Comparison of ENCODE assay signal across 29 cellular contexts in the genomic region with DNA sequence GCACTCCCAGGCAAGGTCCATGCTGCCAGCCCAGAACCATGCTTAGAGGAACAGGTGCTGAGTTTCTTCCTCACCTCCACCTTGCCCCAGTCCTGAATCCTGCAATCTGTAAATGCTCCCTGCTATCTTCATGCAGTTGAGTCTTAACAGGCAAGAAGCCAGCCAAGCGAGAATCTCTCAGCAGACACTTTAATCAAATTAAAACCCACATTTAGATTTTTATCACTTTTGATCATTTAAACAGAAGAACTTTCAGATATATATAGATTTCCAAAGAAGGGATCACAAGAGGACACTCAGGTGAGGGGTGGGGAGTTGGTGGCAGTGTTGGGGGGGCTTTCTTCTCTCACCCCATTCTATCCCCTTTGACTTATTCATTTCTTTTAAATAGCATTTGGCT.
"Had no signal": no experiment of that assay in that cellular context is flagged by ENCODE, and none has a peak within 500 bp of the region (broad histone marks: within the 10 kb centered on the region; RNA-seq: fewer than 3 reads in every experiment).

No MANE protein-coding gene starts in this region.

- H3K27ac Mint-ChIP-seq: effector memory CD8-positive, alpha-beta T cell; immature natural killer cell; mesothelial cell of epicardium; nephron progenitor cell; stimulated activated memory B cell treated with anti-CD40 and anti-IgM and Interleukin-4, amounts not matched to agents 10 μg/mL and 1 μg/mL and 100 μg/mL, for 72 hours had no signal

- H3K27me3 ChIP-seq: spleen, tibial nerve, upper lobe of left lung had no signal

- H3K36me3 ChIP-seq: esophagus squamous epithelium, lower lobe of right lung, spleen, thoracic aorta, tibial nerve, upper lobe of left lung had no signal

- H3K27me3 Mint-ChIP-seq: effector memory CD8-positive, alpha-beta T cell; naive B cell; stimulated activated memory B cell treated with anti-CD40 and anti-IgM and Interleukin-4, amounts not matched to agents 10 μg/mL and 1 μg/mL and 100 μg/mL, for 72 hours had no signal

- H3K4me1 ChIP-seq: psoas muscle had no signal

- H3K9me3 Mint-ChIP-seq: effector memory CD8-positive, alpha-beta T cell; immature natural killer cell; mesothelial cell of epicardium; naive B cell; nephron progenitor cell; stimulated activated memory B cell treated with anti-CD40 and anti-IgM and Interleukin-4, amounts not matched to agents 10 μg/mL and 1 μg/mL and 100 μg/mL, for 72 hours had no signal

- H3K9me3 ChIP-seq: esophagus squamous epithelium, lower lobe of right lung, psoas muscle, spleen, thoracic aorta, tibial nerve, upper lobe of left lung had no signal

- DNase-seq: dermis blood vessel endothelial cell; effector memory CD8-positive, alpha-beta T cell; erythroblast; esophagus squamous epithelium; foreskin melanocyte; hypothalamus; immature natural killer cell; islet precursor cell; kidney glomerular epithelial cell; left colon; left ventricle myocardium superior; lower lobe of right lung; mucosa of descending colon; naive B cell; nephron progenitor cell; nucleus accumbens; posterior cingulate gyrus; psoas muscle; right cardiac atrium; spleen; stimulated activated CD4-positive, alpha-beta T cell treated with anti-CD3 and anti-CD28 coated beads, Interleukin-4, amount 100 ng/mL, for 4 hours; stimulated activated naive CD8-positive, alpha-beta T cell treated with anti-CD3 and anti-CD28 coated beads, Interleukin-15, Interleukin-2, amounts not matched to agents 100 U/mL and 50 U/mL, for 24 hours; upper lobe of left lung had no signal

- ATAC-seq: effector memory CD8-positive, alpha-beta T cell; left colon; left ventricle myocardium superior; lower lobe of right lung; mucosa of descending colon; psoas muscle; right cardiac atrium; stimulated activated memory B cell treated with anti-CD40 and anti-IgM and Interleukin-4, amounts not matched to agents 10 μg/mL and 1 μg/mL and 100 μg/mL, for 72 hours; stimulated activated naive CD8-positive, alpha-beta T cell treated with anti-CD3 and anti-CD28 coated beads, Interleukin-15, Interleukin-2, amounts not matched to agents 100 U/mL and 50 U/mL, for 24 hours had no signal

- H3K4me3 ChIP-seq: coronary artery, esophagus squamous epithelium, lower lobe of right lung, mucosa of descending colon, psoas muscle, skin epidermis, spleen, thoracic aorta, tibial nerve, upper lobe of left lung had no signal

- H3K4me3 Mint-ChIP-seq: effector memory CD8-positive, alpha-beta T cell; immature natural killer cell; mesothelial cell of epicardium; naive B cell; nephron progenitor cell; stimulated activated memory B cell treated with anti-CD40 and anti-IgM and Interleukin-4, amounts not matched to agents 10 μg/mL and 1 μg/mL and 100 μg/mL, for 72 hours had no signal

- H3K36me3 Mint-ChIP-seq: immature natural killer cell; mesothelial cell of epicardium; naive B cell; stimulated activated memory B cell treated with anti-CD40 and anti-IgM and Interleukin-4, amounts not matched to agents 10 μg/mL and 1 μg/mL and 100 μg/mL, for 72 hours had no signal

- H3K27ac ChIP-seq: coronary artery, esophagus squamous epithelium, lower lobe of right lung, psoas muscle, spleen, thoracic aorta, tibial nerve, upper lobe of left lung had no signal
